17 cellular contexts compared by ENCODE assay signal in genomic region chr14:81153187-81153586, GRCh38.
DNase-seq lines count a peak whose midpoint lies in the region; ATAC-seq and TF ChIP-seq lines count a peak whose summit lies in the region.
"Had no signal": no experiment of that assay in that cellular context is flagged by ENCODE, and none has a peak within 500 bp of the region (broad histone marks: within the 10 kb centered on the region; RNA-seq: fewer than 3 reads in every experiment).

No MANE protein-coding gene starts in this region.

- H3K27ac Mint-ChIP-seq in activated CD8-positive, alpha-beta T cell treated with anti-CD3 and anti-CD28 coated beads for 36 hours: no peak overlapping the region
- no peak overlapping the region for H3K27ac Mint-ChIP-seq in activated CD8-positive, alpha-beta T cell treated with anti-CD3 and anti-CD28 coated beads, Interleukin-2, amount 10 ng/mL, durations not matched to agents 7 days and 5 days
- no peak overlapping the region for H3K27ac Mint-ChIP-seq in activated naive CD8-positive, alpha-beta T cell treated with anti-CD3 and anti-CD28 coated beads, Interleukin-2, amount 50 U/mL, for 24 hours
- H3K27ac Mint-ChIP-seq: naive thymus-derived CD4-positive, alpha-beta T cell had no signal

- H3K4me3 Mint-ChIP-seq in activated CD8-positive, alpha-beta T cell treated with anti-CD3 and anti-CD28 coated beads for 36 hours: no peak overlapping the region
- no peak overlapping the region for H3K4me3 Mint-ChIP-seq in activated CD8-positive, alpha-beta T cell treated with anti-CD3 and anti-CD28 coated beads, Interleukin-2, amount 10 ng/mL, durations not matched to agents 7 days and 5 days
- peak overlapping the region; percentile 13 for H3K4me3 Mint-ChIP-seq in activated naive CD8-positive, alpha-beta T cell treated with anti-CD3 and anti-CD28 coated beads, Interleukin-2, amount 50 U/mL, for 24 hours
- H3K4me3 Mint-ChIP-seq: naive thymus-derived CD4-positive, alpha-beta T cell had no signal

- no peaks in the 10 kb centered on the region for H3K9me3 Mint-ChIP-seq in activated CD8-positive, alpha-beta T cell treated with anti-CD3 and anti-CD28 coated beads for 36 hours
- no peaks in the 10 kb centered on the region for H3K9me3 Mint-ChIP-seq in activated CD8-positive, alpha-beta T cell treated with anti-CD3 and anti-CD28 coated beads, Interleukin-2, amount 10 ng/mL, durations not matched to agents 7 days and 5 days (ENCODE audit: insufficient read depth)
- peaks cover 3% of the 10 kb centered on the region for H3K9me3 Mint-ChIP-seq in activated naive CD8-positive, alpha-beta T cell treated with anti-CD3 and anti-CD28 coated beads, Interleukin-2, amount 50 U/mL, for 24 hours

- no peaks in the 10 kb centered on the region for H3K36me3 Mint-ChIP-seq in activated CD8-positive, alpha-beta T cell treated with anti-CD3 and anti-CD28 coated beads for 36 hours (ENCODE audit: low read depth)
- H3K36me3 Mint-ChIP-seq in activated CD8-positive, alpha-beta T cell treated with anti-CD3 and anti-CD28 coated beads, Interleukin-2, amount 10 ng/mL, durations not matched to agents 7 days and 5 days (ENCODE audit: low read depth): no peaks in the 10 kb centered on the region
- no peaks in the 10 kb centered on the region for H3K36me3 Mint-ChIP-seq in activated naive CD8-positive, alpha-beta T cell treated with anti-CD3 and anti-CD28 coated beads, Interleukin-2, amount 50 U/mL, for 24 hours (ENCODE audit: low read depth)

- TF ChIP-seq CTCF in activated CD8-positive, alpha-beta T cell treated with anti-CD3 and anti-CD28 coated beads for 36 hours (IDR thresholded peaks at IDR 0.05): no peak

- TF ChIP-seq POLR2A in GM18505 (IDR thresholded peaks at IDR 0.05; ENCODE audit: borderline replicate concordance, extremely low read depth, insufficient read depth, insufficient read length): no peak

- POLR2A ChIA-PET in activated CD8-positive, alpha-beta T cell treated with anti-CD3 and anti-CD28 coated beads for 36 hours (lab: Charles Lee): no interaction called here
- POLR2A ChIA-PET in activated CD8-positive, alpha-beta T cell treated with anti-CD3 and anti-CD28 coated beads, Interleukin-2, amount 10 ng/mL, durations not matched to agents 7 days and 5 days (lab: Charles Lee): no interaction called here

- CTCF ChIA-PET in activated CD8-positive, alpha-beta T cell treated with anti-CD3 and anti-CD28 coated beads for 36 hours (lab: Charles Lee): interaction anchor here (0.6 to 1.7 kb wide), 2 partner anchors 11 to 17 kb away, joined by 3 to 4 read pairs; no protein-coding TSS in a partner anchor
- CTCF ChIA-PET in activated CD8-positive, alpha-beta T cell treated with anti-CD3 and anti-CD28 coated beads, Interleukin-2, amount 10 ng/mL, durations not matched to agents 7 days and 5 days (lab: Charles Lee): interaction anchor here (1.1 to 3.1 kb wide), 2 partner anchors 10 to 157 kb away, joined by 3 to 14 read pairs; no protein-coding TSS in a partner anchor

- H3K4me1 Mint-ChIP-seq in activated CD8-positive, alpha-beta T cell treated with anti-CD3 and anti-CD28 coated beads for 36 hours (ENCODE audit: low read depth): peaks cover 17% of the 10 kb centered on the region
- peaks cover 3% of the 10 kb centered on the region for H3K4me1 Mint-ChIP-seq in activated CD8-positive, alpha-beta T cell treated with anti-CD3 and anti-CD28 coated beads, Interleukin-2, amount 10 ng/mL, durations not matched to agents 7 days and 5 days (ENCODE audit: low read depth)
- H3K4me1 Mint-ChIP-seq in activated naive CD8-positive, alpha-beta T cell treated with anti-CD3 and anti-CD28 coated beads, Interleukin-2, amount 50 U/mL, for 24 hours: peaks cover 20% of the 10 kb centered on the region

- intact Hi-C loops in activated CD8-positive, alpha-beta T cell treated with anti-CD3 and anti-CD28 coated beads for 36 hours (cut with micrococcal nuclease): no loop called here

- ATAC-seq in activated CD8-positive, alpha-beta T cell treated with anti-CD3 and anti-CD28 coated beads for 36 hours: peak; percentile 93
- no peak for ATAC-seq in activated CD8-positive, alpha-beta T cell treated with anti-CD3 and anti-CD28 coated beads, Interleukin-2, amount 10 ng/mL, durations not matched to agents 7 days and 5 days
- ATAC-seq in GM19395 (IDR thresholded peaks at IDR 0.05; ENCODE audit: unreplicated experiment) (peak; percentile 71), HG02885 (IDR thresholded peaks at IDR 0.05; ENCODE audit: poor library complexity, unreplicated experiment) (peak; percentile 85), GM18505 (IDR thresholded peaks at IDR 0.05; ENCODE audit: unreplicated experiment) (no peak)
- ATAC-seq in activated naive CD8-positive, alpha-beta T cell treated with anti-CD3 and anti-CD28 coated beads, Interleukin-2, amount 50 U/mL, for 24 hours: peak; percentile 98
- ATAC-seq: heart left ventricle; left colon; naive thymus-derived CD4-positive, alpha-beta T cell had no signal

- H3K27me3 Mint-ChIP-seq in activated CD8-positive, alpha-beta T cell treated with anti-CD3 and anti-CD28 coated beads for 36 hours: peaks cover 4% of the 10 kb centered on the region
- peaks cover 3% of the 10 kb centered on the region for H3K27me3 Mint-ChIP-seq in activated CD8-positive, alpha-beta T cell treated with anti-CD3 and anti-CD28 coated beads, Interleukin-2, amount 10 ng/mL, durations not matched to agents 7 days and 5 days (ENCODE audit: low read depth)
- no peaks in the 10 kb centered on the region for H3K27me3 Mint-ChIP-seq in activated naive CD8-positive, alpha-beta T cell treated with anti-CD3 and anti-CD28 coated beads, Interleukin-2, amount 50 U/mL, for 24 hours
- H3K27me3 Mint-ChIP-seq: naive thymus-derived CD4-positive, alpha-beta T cell had no signal

- peak; percentile 38 for DNase-seq in activated CD8-positive, alpha-beta T cell treated with anti-CD3 and anti-CD28 coated beads for 36 hours
- DNase-seq in activated CD8-positive, alpha-beta T cell treated with anti-CD3 and anti-CD28 coated beads, Interleukin-2, amount 10 ng/mL, durations not matched to agents 7 days and 5 days: no peak
- DNase-seq in activated naive CD8-positive, alpha-beta T cell treated with anti-CD3 and anti-CD28 coated beads, Interleukin-2, amount 50 U/mL, for 24 hours: no peak
- DNase-seq in GM03348 (ENCODE audit: low spot score) (no peak), SW 1271 (lab: John Stamatoyannopoulos, UW) (no peak)
- DNase-seq: Caco-2; central memory CD4-positive, alpha-beta T cell; dorsolateral prefrontal cortex; heart left ventricle; left colon; mesendoderm; naive thymus-derived CD4-positive, alpha-beta T cell; NCI-H526; retina had no signal

Comparison
In these comparisons a context has a peak if more than half of its experiments do, and no peak if none do; other contexts are left out.
1. ATAC-seq: peak in activated CD8-positive, alpha-beta T cell treated with anti-CD3 and anti-CD28 coated beads for 36 hours (single experiment), GM19395 (single experiment), HG02885 (single experiment) and activated naive CD8-positive, alpha-beta T cell treated with anti-CD3 and anti-CD28 coated beads, Interleukin-2, amount 50 U/mL, for 24 hours (single experiment); none in activated CD8-positive, alpha-beta T cell treated with anti-CD3 and anti-CD28 coated beads, Interleukin-2, amount 10 ng/mL, durations not matched to agents 7 days and 5 days (single experiment) and GM18505 (single experiment).